Comparison of ENCODE assay signal across 8 cellular contexts in genomic region chr2:190408538-190409271, GRCh38. TPM values are rescaled to one million over a fixed set of nuclear protein-coding genes. Genes with fewer than 3 reads are reported as not detected.
DNase-seq lines count a peak whose midpoint lies in the region; ATAC-seq, FAIRE-seq and TF ChIP-seq lines count a peak whose summit lies in the region.

No MANE protein-coding gene starts in this region.

- no peaks in the 10 kb centered on the region for H3K27me3 ChIP-seq in effector memory CD4-positive, alpha-beta T cell (replicated peaks; ENCODE audit: control insufficient read depth, insufficient read depth, low read length, poor library complexity, severe bottlenecking)

- ATAC-seq in A549 (peak; percentile 72 to 79), GM18517 (IDR thresholded peaks at IDR 0.05; ENCODE audit: unreplicated experiment) (peak; percentile 63), HG02981 (IDR thresholded peaks at IDR 0.05; ENCODE audit: unreplicated experiment) (peak; percentile 44)

- CTCF ChIA-PET in A549 (lab: Yijun Ruan, JAX): no interaction called here

- peak overlapping the region; percentile 90 to 98 for H3K27ac ChIP-seq in A549
- peak overlapping the region; percentile 95 for H3K27ac ChIP-seq in effector memory CD4-positive, alpha-beta T cell (ENCODE audit: insufficient read depth, low read length, poor library complexity, severe bottlenecking)

- no peaks in the 10 kb centered on the region for H3K36me3 Mint-ChIP-seq in mesothelial cell of epicardium

- no peak for TF ChIP-seq RAD21 in A549 (conservative IDR thresholded peaks at IDR 0.05 in 1 of 2, IDR thresholded peaks at IDR 0.05 in 1 of 2)

- TF ChIP-seq CTCF in A549 (IDR thresholded peaks at IDR 0.05): peak; percentile 12; the same call in 1 of the 3 replicates
- no peak for TF ChIP-seq CTCF in mesothelial cell of epicardium (IDR thresholded peaks at IDR 0.05; ENCODE audit: unreplicated experiment)

- H3K9me3 Mint-ChIP-seq in mesothelial cell of epicardium: no peaks in the 10 kb centered on the region

- TF ChIP-seq POLR2A in A549 (IDR thresholded peaks at IDR 0.05; ENCODE audit: low read length): peak; percentile 9; the same call in 1 of the 2 replicates

- no peak for TF ChIP-seq EP300 in A549 (IDR thresholded peaks at IDR 0.05)

- WGBS in A549 (ENCODE audit: missing lambda C conversion rate): under 1% methylated on average over 7 of the region's 54 CpGs

- peak overlapping the region; percentile 86 for H3K4me2 ChIP-seq in A549

- no peaks in the 10 kb centered on the region for H3K36me3 ChIP-seq in effector memory CD4-positive, alpha-beta T cell (ENCODE audit: control insufficient read depth, insufficient read depth, low read length)

- no peaks in the 10 kb centered on the region for H3K9me3 ChIP-seq in A549
- no peaks in the 10 kb centered on the region for H3K9me3 ChIP-seq in effector memory CD4-positive, alpha-beta T cell (ENCODE audit: control insufficient read depth, low read length)

- POLR2A ChIA-PET in A549 (lab: Yijun Ruan, JAX): no interaction called here

- peaks cover 7% of the 10 kb centered on the region for H3K4me1 Mint-ChIP-seq in mesothelial cell of epicardium

- H3K27ac Mint-ChIP-seq in mesothelial cell of epicardium: no peak overlapping the region

- peaks cover 31% of the 10 kb centered on the region for H3K4me1 ChIP-seq in A549
- peaks cover 16% of the 10 kb centered on the region for H3K4me1 ChIP-seq in effector memory CD4-positive, alpha-beta T cell (ENCODE audit: control insufficient read depth, insufficient read depth, low read length, poor library complexity, severe bottlenecking)

- H3K4me3 ChIP-seq in A549: peak overlapping the region; percentile 84
- H3K4me3 ChIP-seq in effector memory CD4-positive, alpha-beta T cell (ENCODE audit: insufficient read depth, low read depth, low read length, poor library complexity, severe bottlenecking): peak overlapping the region; percentile 79

- peak overlapping the region; percentile 75 for H3K4me3 Mint-ChIP-seq in mesothelial cell of epicardium

- DNase-seq in A549 (ENCODE audit: low read depth in 1 of 2, low spot score in 1 of 2) (peak; percentile 33 to 53), NCI-H2171 treated with DMSO at 0.1 percent for 48 hours (lab: John Stamatoyannopoulos, UW) (peak; percentile 82), mesothelial cell of epicardium (ENCODE audit: low spot score in 2 of 2, unreplicated experiment in 2 of 2) (peak in 1 of 2 experiments; percentile 45)
- peak; percentile 72 to 77 for DNase-seq in activated CD4-positive, alpha-beta T cell treated with anti-CD3 and anti-CD28 coated beads, Interleukin-2, amount 50 U/mL, for 4 hours
- peak; percentile 68 to 75 (median 73) for DNase-seq in effector memory CD4-positive, alpha-beta T cell
- peak; percentile 28 for DNase-seq in stimulated activated CD8-positive, alpha-beta memory T cell treated with anti-CD3 and anti-CD28 coated beads, Interleukin-15, amount 100 ng/mL, for 24 hours (ENCODE audit: low read depth)

- FAIRE-seq in A549 (lab: Jason Lieb, UNC): no peak

- peaks cover 19% of the 10 kb centered on the region for H3K27me3 Mint-ChIP-seq in mesothelial cell of epicardium (ENCODE audit: low read depth)

TF ChIP-seq in A549, 52 proteins besides CTCF, POLR2A, EP300 and RAD21:
- peak in 1 of 2 experiments; percentile 41; a peak in 2 of 5 replicates for TF ChIP-seq JUN (IDR thresholded peaks at IDR 0.05)
- no peak for TF ChIP-seq NFE2L2 (conservative IDR thresholded peaks at IDR 0.05; ENCODE audit: low read length)
- no peak for TF ChIP-seq E2F6 (IDR thresholded peaks at IDR 0.05; ENCODE audit: borderline replicate concordance, low read depth)
- no peak for TF ChIP-seq CEBPB (IDR thresholded peaks at IDR 0.05)
- peak; percentile 42; the same call in 1 of the 2 replicates for TF ChIP-seq MAX (IDR thresholded peaks at IDR 0.05)
- TF ChIP-seq PHF8 (IDR thresholded peaks at IDR 0.05; ENCODE audit: borderline replicate concordance, low read depth): 0 out of 2 replicates have a peak, but pooled peaks have one; percentile 19

RNA-seq across cellular contexts. Expression of gene MFSD6, which starts 0.6 kb away (rescaled TPM):
- polyA plus RNA-seq in A549 (2011; rRNA removed) (33.2 and 41.3 TPM in 2 replicates), A549 (2017; fragmentation: RNase III; extraction: RNeasy Plus Mini Kit Qiagen cat#74134 plus additional on column Dnase treatment) (13.3 to 15.9 TPM (median 14.3 TPM) in 3 replicates)
- polyA plus RNA-seq in A549 (2012; cell fraction: cytosol; rRNA removed): 8.8 and 9.6 TPM in 2 replicates
- polyA plus RNA-seq in A549 (2012; cell fraction: nucleus; rRNA removed): 7.5 and 9.5 TPM in 2 replicates
- polyA minus RNA-seq in A549 (2011; rRNA and poly(A)+ RNA removed): 38.9 and 48.4 TPM in 2 replicates
- 10.9 to 12.6 TPM (median 11.7 TPM) in 3 replicates for total RNA-seq in mesothelial cell of epicardium
